In the genomic region with DNA sequence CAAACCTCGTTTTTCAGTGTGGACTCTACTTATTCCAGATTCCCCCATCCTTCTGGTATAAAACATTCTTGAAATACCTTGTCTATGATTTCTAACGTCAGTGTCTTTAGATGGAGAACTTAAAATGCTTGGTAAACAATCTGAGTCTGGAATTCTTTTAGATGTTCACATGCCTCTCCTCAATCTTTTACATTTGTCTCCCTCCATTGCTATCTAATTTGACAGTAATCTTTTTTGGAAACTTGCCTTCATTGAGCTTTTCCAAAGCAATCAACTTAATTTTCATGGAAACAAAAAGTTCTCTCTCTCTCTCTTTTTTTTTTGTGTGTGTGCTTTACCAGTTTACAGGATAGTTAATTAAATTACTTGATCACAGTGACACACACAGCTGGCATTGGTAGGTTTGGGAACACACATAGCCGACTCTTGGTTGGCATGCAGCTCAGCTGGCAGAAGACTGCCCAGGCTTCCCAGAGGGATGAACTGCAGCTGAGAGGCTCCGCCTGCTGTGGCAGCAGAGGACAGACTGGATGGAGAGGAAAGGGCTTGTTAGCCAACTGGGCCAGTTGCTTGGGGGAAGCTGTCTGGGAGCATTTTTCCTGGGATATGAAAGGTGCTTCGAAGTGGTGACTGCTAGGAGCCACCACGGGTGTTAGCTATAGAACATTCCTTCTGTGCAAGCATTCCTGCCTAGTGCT, we compare ENCODE assay signal across 11 cellular contexts.
DNase-seq lines count a peak whose midpoint lies in the region; ATAC-seq and TF ChIP-seq lines count a peak whose summit lies in the region.
"Had no signal": no experiment of that assay in that cellular context is flagged by ENCODE, and none has a peak within 500 bp of the region (broad histone marks: within the 10 kb centered on the region; RNA-seq: fewer than 3 reads in every experiment).

No MANE protein-coding gene starts in this region.

- no TSS peak for BruUV-seq in PC-3 (replicated peaks; lab: Mats Ljungman, UMichigan)

- no peaks in the 10 kb centered on the region for H3K79me2 ChIP-seq in PC-3 (ENCODE audit: low read length)

- no peak for TF ChIP-seq POLR2A in lower leg skin (IDR thresholded peaks at IDR 0.05)

- H3K27ac ChIP-seq in PC-3 (ENCODE audit: low read length): no peak overlapping the region
- H3K27ac ChIP-seq: uterus had no signal

- H3K27me3 Mint-ChIP-seq in activated CD4-positive, alpha-beta T cell treated with anti-CD3 and anti-CD28 coated beads, Interleukin-2, amount 10 ng/mL, durations not matched to agents 7 days and 5 days: no peaks in the 10 kb centered on the region

- H3F3A ChIP-seq in PC-3 (ENCODE audit: low read length, unreplicated experiment): no peaks in the 10 kb centered on the region

- CTCF ChIA-PET in PC-3 (lab: Charles Lee): no interaction called here
- CTCF ChIA-PET in activated CD4-positive, alpha-beta T cell treated with anti-CD3 and anti-CD28 coated beads, Interleukin-2, amount 10 ng/mL, durations not matched to agents 7 days and 5 days (lab: Charles Lee): no interaction called here

- H3K27ac Mint-ChIP-seq in activated CD4-positive, alpha-beta T cell treated with anti-CD3 and anti-CD28 coated beads, Interleukin-2, amount 10 ng/mL, durations not matched to agents 7 days and 5 days: no peak overlapping the region
- H3K27ac Mint-ChIP-seq: T-helper 1 cell treated with Interleukin-12 subunit alpha and Interleukin-12 subunit beta and Interleukin-4 antibody, amounts not matched to agents 30 μg/mL and 1 μg/mL, for 36 hours had no signal

- H3K9me2 ChIP-seq in PC-3 (replicated peaks; ENCODE audit: low read length): no peaks in the 10 kb centered on the region

- DNase-seq in DMS 273 treated with DMSO at 0.1 percent for 48 hours (lab: John Stamatoyannopoulos, UW) (peak; percentile 27), PC-3 (peak; percentile 6), fibroblast of mammary gland (ENCODE audit: low read depth) (peak; percentile 7), omental fat pad (ENCODE audit: low spot score) (no peak), HPDE6-E6E7 (ENCODE audit: extremely low spot score) (no peak), lower leg skin (ENCODE audit: low spot score in 2 of 2) (no peak)
- DNase-seq in activated CD4-positive, alpha-beta T cell treated with anti-CD3 and anti-CD28 coated beads, Interleukin-2, amount 10 ng/mL, durations not matched to agents 7 days and 5 days: no peak
- DNase-seq: cortex of kidney, uterus had no signal

- ATAC-seq in PC-3: 0 out of 2 replicates have a peak, but pooled peaks have one; percentile 23
- peak; percentile 52 for ATAC-seq in omental fat pad (ENCODE audit: low FRiP score)
- ATAC-seq in HG02885 (IDR thresholded peaks at IDR 0.05; ENCODE audit: poor library complexity, unreplicated experiment): no peak

- H3K27me3 ChIP-seq in PC-3 (ENCODE audit: low read length): no peaks in the 10 kb centered on the region
- H3K27me3 ChIP-seq: uterus had no signal

- no peak overlapping the region for H3K4me3 Mint-ChIP-seq in activated CD4-positive, alpha-beta T cell treated with anti-CD3 and anti-CD28 coated beads, Interleukin-2, amount 10 ng/mL, durations not matched to agents 7 days and 5 days
- H3K4me3 Mint-ChIP-seq: T-helper 1 cell treated with Interleukin-12 subunit alpha and Interleukin-12 subunit beta and Interleukin-4 antibody, amounts not matched to agents 30 μg/mL and 1 μg/mL, for 36 hours had no signal

- H2AFZ ChIP-seq in PC-3 (ENCODE audit: low read length): no peak overlapping the region

- TF ChIP-seq CTCF in PC-3 (conservative IDR thresholded peaks at IDR 0.05; ENCODE audit: low read depth, low read length): no peak
- TF ChIP-seq CTCF in fibroblast of mammary gland (conservative IDR thresholded peaks at IDR 0.05; ENCODE audit: control insufficient read depth, insufficient read depth, low read depth, low read length): no peak
- TF ChIP-seq CTCF in omental fat pad (IDR thresholded peaks at IDR 0.05): no peak
- TF ChIP-seq CTCF in lower leg skin (IDR thresholded peaks at IDR 0.05): no peak

- POLR2A ChIA-PET in PC-3 (lab: Charles Lee; ENCODE audit: unreplicated experiment): no interaction called here
- POLR2A ChIA-PET in activated CD4-positive, alpha-beta T cell treated with anti-CD3 and anti-CD28 coated beads, Interleukin-2, amount 10 ng/mL, durations not matched to agents 7 days and 5 days (lab: Charles Lee): no interaction called here

- H3K4me3 ChIP-seq in PC-3 (ENCODE audit: low read length) (no peak overlapping the region), fibroblast of mammary gland (ENCODE audit: control insufficient read depth, low read depth, low read length) (no peak overlapping the region), lower leg skin (ENCODE audit: low read depth, poor library complexity, severe bottlenecking) (no peak overlapping the region)
- H3K4me3 ChIP-seq: uterus had no signal

- no peaks in the 10 kb centered on the region for H3K4me1 Mint-ChIP-seq in activated CD4-positive, alpha-beta T cell treated with anti-CD3 and anti-CD28 coated beads, Interleukin-2, amount 10 ng/mL, durations not matched to agents 7 days and 5 days

- H3K4me1 ChIP-seq in PC-3 (ENCODE audit: insufficient read depth, low read length): peaks cover 12% of the 10 kb centered on the region
- H3K4me1 ChIP-seq: uterus had no signal

- no peaks in the 10 kb centered on the region for H3K36me3 Mint-ChIP-seq in activated CD4-positive, alpha-beta T cell treated with anti-CD3 and anti-CD28 coated beads, Interleukin-2, amount 10 ng/mL, durations not matched to agents 7 days and 5 days (ENCODE audit: low read depth)

- H3K9ac ChIP-seq in PC-3 (ENCODE audit: low read length): no peak overlapping the region

- H3K4me2 ChIP-seq in PC-3 (ENCODE audit: low read length): no peak overlapping the region

- H3K9me3 ChIP-seq in PC-3 (ENCODE audit: low read length): no peaks in the 10 kb centered on the region
- H3K9me3 ChIP-seq: uterus had no signal

- intact Hi-C loops in PC-3 (cut with micrococcal nuclease): no loop called here
- intact Hi-C loops in lower leg skin (cut with DNase I; ENCODE audit: low total_unique reads): no loop called here

- no peaks in the 10 kb centered on the region for H3K36me3 ChIP-seq in PC-3 (ENCODE audit: low read depth, low read length)
- H3K36me3 ChIP-seq: uterus had no signal

- 43 to 47% methylated on average over 6 of the region's 6 CpGs for WGBS in lower leg skin, 2 donors

- H4K20me1 ChIP-seq in PC-3 (ENCODE audit: low read length): no peaks in the 10 kb centered on the region

- no peaks in the 10 kb centered on the region for H3K9me3 Mint-ChIP-seq in activated CD4-positive, alpha-beta T cell treated with anti-CD3 and anti-CD28 coated beads, Interleukin-2, amount 10 ng/mL, durations not matched to agents 7 days and 5 days
- H3K9me3 Mint-ChIP-seq: T-helper 1 cell treated with Interleukin-12 subunit alpha and Interleukin-12 subunit beta and Interleukin-4 antibody, amounts not matched to agents 30 μg/mL and 1 μg/mL, for 36 hours had no signal

Comparison
In these comparisons a context has a peak if more than half of its experiments do, and no peak if none do; other contexts are left out.
1. DNase-seq: peak in DMS 273 treated with DMSO at 0.1 percent for 48 hours (single experiment), PC-3 (single experiment) and fibroblast of mammary gland (single experiment); none in omental fat pad (single experiment), HPDE6-E6E7 (single experiment), activated CD4-positive, alpha-beta T cell treated with anti-CD3 and anti-CD28 coated beads, Interleukin-2, amount 10 ng/mL, durations not matched to agents 7 days and 5 days (single experiment) and lower leg skin (0 of 2).